ENCODE assay signal across 27 cellular contexts in genomic region chr10:22754298-22754697, GRCh38.
"Had no signal": no experiment of that assay in that cellular context is flagged by ENCODE, and none has a peak within 500 bp of the region (broad histone marks: within the 10 kb centered on the region; RNA-seq: fewer than 3 reads in every experiment).

No MANE protein-coding gene starts in this region.

- H3K4me3 Mint-ChIP-seq: immature natural killer cell; mesothelial cell of epicardium; naive B cell; natural killer cell treated with Interleukin-12 subunit alpha and Interleukin-12 subunit beta and Interleukin-15 and Interleukin-18, amount 100 ng/mL, for 72 hours; neural crest cell; stimulated activated naive B cell treated with anti-CD40 and anti-IgM and Interleukin-4, amounts not matched to agents 10 μg/mL and 1 μg/mL and 100 μg/mL, for 72 hours; stimulated activated naive CD8-positive, alpha-beta T cell treated with anti-CD3 and anti-CD28 coated beads, Interleukin-15, amount 100 ng/mL, for 72 hours had no signal

- H3K27ac Mint-ChIP-seq: immature natural killer cell; naive B cell; natural killer cell treated with Interleukin-12 subunit alpha and Interleukin-12 subunit beta and Interleukin-15 and Interleukin-18, amount 100 ng/mL, for 72 hours; progenitor cell of endocrine pancreas; stimulated activated naive B cell treated with anti-CD40 and anti-IgM and Interleukin-4, amounts not matched to agents 10 μg/mL and 1 μg/mL and 100 μg/mL, for 72 hours; stimulated activated naive CD8-positive, alpha-beta T cell treated with anti-CD3 and anti-CD28 coated beads, Interleukin-15, amount 100 ng/mL, for 72 hours had no signal

- H2AFZ ChIP-seq: parathyroid adenoma had no signal

- H3K27me3 Mint-ChIP-seq: natural killer cell treated with Interleukin-12 subunit alpha and Interleukin-12 subunit beta and Interleukin-15 and Interleukin-18, amount 100 ng/mL, for 72 hours; progenitor cell of endocrine pancreas; stimulated activated naive CD8-positive, alpha-beta T cell treated with anti-CD3 and anti-CD28 coated beads, Interleukin-15, amount 100 ng/mL, for 72 hours had no signal

- H3K27me3 ChIP-seq: esophagus squamous epithelium, right lobe of liver, suprapubic skin, transverse colon, vagina had no signal

- H3K79me2 ChIP-seq: parathyroid adenoma had no signal

- H3K9me3 ChIP-seq: esophagus squamous epithelium, mucosa of descending colon, right lobe of liver, suprapubic skin, transverse colon, vagina had no signal

- H3K9ac ChIP-seq: parathyroid adenoma had no signal

- H3K36me3 ChIP-seq: esophagus squamous epithelium, right lobe of liver, suprapubic skin, transverse colon, vagina had no signal

- H3K4me3 ChIP-seq: coronary artery, esophagus squamous epithelium, mucosa of descending colon, right lobe of liver, suprapubic skin, transverse colon, vagina had no signal

- H3K4me1 Mint-ChIP-seq: naive B cell; neural crest cell; stimulated activated naive B cell treated with anti-CD40 and anti-IgM and Interleukin-4, amounts not matched to agents 10 μg/mL and 1 μg/mL and 100 μg/mL, for 72 hours had no signal

- FAIRE-seq: small intestine had no signal

- H3K4me1 ChIP-seq: esophagus squamous epithelium, parathyroid adenoma, right lobe of liver, transverse colon, vagina had no signal

- H3K36me3 Mint-ChIP-seq: mesothelial cell of epicardium; naive B cell; natural killer cell treated with Interleukin-12 subunit alpha and Interleukin-12 subunit beta and Interleukin-15 and Interleukin-18, amount 100 ng/mL, for 72 hours; stimulated activated naive B cell treated with anti-CD40 and anti-IgM and Interleukin-4, amounts not matched to agents 10 μg/mL and 1 μg/mL and 100 μg/mL, for 72 hours had no signal

- ATAC-seq: left colon; mucosa of descending colon; natural killer cell treated with Interleukin-12 subunit alpha and Interleukin-12 subunit beta and Interleukin-15 and Interleukin-18, amount 100 ng/mL, for 72 hours; stimulated activated naive B cell treated with anti-CD40 and anti-IgM and Interleukin-4, amounts not matched to agents 10 μg/mL and 1 μg/mL and 100 μg/mL, for 72 hours; stimulated activated naive CD8-positive, alpha-beta T cell treated with anti-CD3 and anti-CD28 coated beads, Interleukin-15, amount 100 ng/mL, for 72 hours had no signal

- H3K9me3 Mint-ChIP-seq: immature natural killer cell; mesothelial cell of epicardium; naive B cell; natural killer cell treated with Interleukin-12 subunit alpha and Interleukin-12 subunit beta and Interleukin-15 and Interleukin-18, amount 100 ng/mL, for 72 hours; neural crest cell; stimulated activated naive CD8-positive, alpha-beta T cell treated with anti-CD3 and anti-CD28 coated beads, Interleukin-15, amount 100 ng/mL, for 72 hours had no signal

- H3K27ac ChIP-seq: coronary artery, esophagus squamous epithelium, parathyroid adenoma, right lobe of liver, suprapubic skin, transverse colon, vagina had no signal

- DNase-seq: effector memory CD4-positive, alpha-beta T cell; erythroblast; esophagus squamous epithelium; foreskin melanocyte; hypothalamus; immature natural killer cell; islet precursor cell; kidney glomerular epithelial cell; left colon; mesenchymal stem cell; mucosa of descending colon; naive B cell; right lobe of liver; small intestine; stimulated activated CD4-positive, alpha-beta T cell treated with anti-CD3 and anti-CD28 coated beads, Interleukin-15, amount 100 ng/mL, for 24 hours; stimulated activated CD4-positive, alpha-beta T cell treated with anti-CD3 and anti-CD28 coated beads, Interleukin-2, amount 100 ng/mL, for 48 hours; stimulated activated naive B cell treated with anti-CD40 and anti-IgM and Interleukin-4, amounts not matched to agents 10 μg/mL and 1 μg/mL and 100 μg/mL, for 72 hours; stimulated activated naive CD8-positive, alpha-beta T cell treated with anti-CD3 and anti-CD28 coated beads, Interleukin-15, amount 100 ng/mL, for 72 hours; transverse colon had no signal
